1 cellular context compared by ENCODE assay signal in the genomic region with DNA sequence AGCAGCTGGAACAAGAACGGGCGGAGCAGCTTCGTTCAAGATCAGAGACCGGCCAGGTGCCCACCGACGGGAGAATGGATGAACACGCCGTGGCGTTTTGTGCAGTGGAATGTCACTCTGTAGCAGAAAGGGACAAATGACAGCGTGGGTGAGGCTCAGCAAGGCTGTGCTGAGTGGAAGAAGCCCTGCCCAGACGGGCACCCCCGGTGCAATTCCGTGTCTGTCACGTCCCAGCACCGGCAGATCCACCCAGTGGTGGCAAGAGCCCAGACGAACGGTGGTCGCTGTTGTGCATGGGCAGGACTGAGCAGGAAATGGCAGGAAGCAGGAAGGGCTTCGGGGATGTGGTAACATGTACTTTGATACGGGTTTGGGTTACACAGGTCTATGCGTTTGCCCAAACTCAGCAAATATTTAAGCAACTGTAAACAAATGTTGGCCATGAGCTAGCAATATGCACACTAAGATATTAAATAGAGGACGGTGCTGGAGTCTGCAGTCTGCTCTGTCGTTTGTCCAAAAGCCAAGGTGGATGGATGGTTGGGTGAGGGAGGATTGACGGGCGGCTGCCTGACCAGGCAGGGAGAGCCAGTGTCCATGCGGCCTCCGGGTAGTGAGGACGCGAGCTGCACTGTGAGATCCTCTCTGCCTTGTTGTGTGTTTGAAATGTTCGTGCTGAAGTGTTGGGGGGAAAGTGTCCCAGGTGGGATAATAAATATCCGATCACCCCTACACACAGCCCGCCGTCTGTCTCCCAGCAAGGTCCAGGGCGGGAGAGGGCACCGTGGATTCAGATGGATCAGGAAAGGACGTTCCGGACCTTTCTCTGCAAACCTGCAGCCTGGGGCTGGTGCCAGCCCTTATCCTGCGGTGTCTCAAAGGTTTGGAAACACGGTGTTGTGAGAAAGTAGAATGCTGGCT.
TF ChIP-seq lines count a peak whose summit lies in the region.

No MANE protein-coding gene starts in this region.

TF ChIP-seq in HepG2, 621 proteins besides CTCF, POLR2A, EP300 and RAD21 (continues in another document):
- TF ChIP-seq, protein P1, sequence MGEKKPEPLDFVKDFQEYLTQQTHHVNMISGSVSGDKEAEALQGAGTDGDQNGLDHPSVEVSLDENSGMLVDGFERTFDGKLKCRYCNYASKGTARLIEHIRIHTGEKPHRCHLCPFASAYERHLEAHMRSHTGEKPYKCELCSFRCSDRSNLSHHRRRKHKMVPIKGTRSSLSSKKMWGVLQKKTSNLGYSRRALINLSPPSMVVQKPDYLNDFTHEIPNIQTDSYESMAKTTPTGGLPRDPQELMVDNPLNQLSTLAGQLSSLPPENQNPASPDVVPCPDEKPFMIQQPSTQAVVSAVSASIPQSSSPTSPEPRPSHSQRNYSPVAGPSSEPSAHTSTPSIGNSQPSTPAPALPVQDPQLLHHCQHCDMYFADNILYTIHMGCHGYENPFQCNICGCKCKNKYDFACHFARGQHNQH (CRISPR knock-in tag; IDR thresholded peaks at IDR 0.05) = peak; percentile 86
- TF ChIP-seq SMAD3 (CRISPR knock-in tag; IDR thresholded peaks at IDR 0.05) (peak; percentile 70; the same call in 1 of the 2 replicates), THAP11 (CRISPR knock-in tag; IDR thresholded peaks at IDR 0.05) (peak; percentile 80), ZNF367 (CRISPR knock-in tag; IDR thresholded peaks at IDR 0.05; ENCODE audit: borderline replicate concordance) (no peak), THRA (CRISPR knock-in tag; IDR thresholded peaks at IDR 0.05; ENCODE audit: borderline replicate concordance) (peak; percentile 79), U2AF1 (optimal IDR thresholded peaks at IDR 0.05; ENCODE audit: low read depth, low read length) (no peak), KLF9 (CRISPR knock-in tag; IDR thresholded peaks at IDR 0.05; ENCODE audit: low read depth) (no peak), ZMYM2 (CRISPR knock-in tag; IDR thresholded peaks at IDR 0.05) (peak; percentile 69; the same call in 1 of the 2 replicates), SP2 (CRISPR knock-in tag; IDR thresholded peaks at IDR 0.05) (no peak), ZNF235 (CRISPR knock-in tag; IDR thresholded peaks at IDR 0.05; ENCODE audit: borderline replicate concordance) (no peak), ZNF282 (IDR thresholded peaks at IDR 0.05; ENCODE audit: partially characterized antibody) (no peak), ZNF446 (CRISPR knock-in tag; IDR thresholded peaks at IDR 0.05) (no peak), ZSCAN31 (CRISPR knock-in tag; IDR thresholded peaks at IDR 0.05; ENCODE audit: low read depth) (peak; percentile 62), MLXIP (CRISPR knock-in tag; IDR thresholded peaks at IDR 0.05; ENCODE audit: borderline replicate concordance) (no peak), ZNF75D (CRISPR knock-in tag; IDR thresholded peaks at IDR 0.05; ENCODE audit: borderline replicate concordance) (no peak), ZFY (CRISPR knock-in tag; IDR thresholded peaks at IDR 0.05) (peak; percentile 47), THYN1 (CRISPR knock-in tag; IDR thresholded peaks at IDR 0.05; ENCODE audit: borderline replicate concordance, low read depth) (0 out of 2 replicates have a peak, but pooled peaks have one; percentile 68), TIGD3 (CRISPR knock-in tag; IDR thresholded peaks at IDR 0.05; ENCODE audit: borderline replicate concordance) (peak; percentile 74; the same call in 1 of the 2 replicates), ZNF615 (CRISPR knock-in tag; IDR thresholded peaks at IDR 0.05; ENCODE audit: borderline replicate concordance) (no peak), BRD4 (CRISPR knock-in tag; IDR thresholded peaks at IDR 0.05) (peak; percentile 85), GFI1 (CRISPR knock-in tag; IDR thresholded peaks at IDR 0.05; ENCODE audit: borderline replicate concordance) (peak; percentile 85), HINFP (CRISPR knock-in tag; IDR thresholded peaks at IDR 0.05; ENCODE audit: low read depth) (peak; percentile 82; the same call in 1 of the 2 replicates), SP140L (CRISPR knock-in tag; IDR thresholded peaks at IDR 0.05; ENCODE audit: borderline replicate concordance) (no peak), RBFOX2 (IDR thresholded peaks at IDR 0.05; ENCODE audit: low read depth, low read length) (peak; percentile 60; the same call in 1 of the 2 replicates), ZNF569 (CRISPR knock-in tag; IDR thresholded peaks at IDR 0.05; ENCODE audit: borderline replicate concordance) (no peak; the same call in 1 of the 2 replicates), CC2D1A (CRISPR knock-in tag; IDR thresholded peaks at IDR 0.05) (peak; percentile 85; the same call in 1 of the 2 replicates), SKIL (CRISPR knock-in tag; IDR thresholded peaks at IDR 0.05; ENCODE audit: borderline replicate concordance) (peak; percentile 96), ZNF749 (CRISPR knock-in tag; IDR thresholded peaks at IDR 0.05; ENCODE audit: borderline replicate concordance) (peak; percentile 79; the same call in 1 of the 2 replicates), BRCA1 (CRISPR knock-in tag; IDR thresholded peaks at IDR 0.05) (no peak; the same call in 1 of the 2 replicates), PRPF4 (IDR thresholded peaks at IDR 0.05; ENCODE audit: low read depth, low read length, poor library complexity, severe bottlenecking) (no peak), DNMT3B (CRISPR knock-in tag; conservative IDR thresholded peaks at IDR 0.05) (no peak), RBAK (CRISPR knock-in tag; IDR thresholded peaks at IDR 0.05) (peak; percentile 18; the same call in 1 of the 2 replicates), ZNF225 (CRISPR knock-in tag; IDR thresholded peaks at IDR 0.05) (peak; percentile 81; the same call in 1 of the 2 replicates)
- TF ChIP-seq, protein P2, sequence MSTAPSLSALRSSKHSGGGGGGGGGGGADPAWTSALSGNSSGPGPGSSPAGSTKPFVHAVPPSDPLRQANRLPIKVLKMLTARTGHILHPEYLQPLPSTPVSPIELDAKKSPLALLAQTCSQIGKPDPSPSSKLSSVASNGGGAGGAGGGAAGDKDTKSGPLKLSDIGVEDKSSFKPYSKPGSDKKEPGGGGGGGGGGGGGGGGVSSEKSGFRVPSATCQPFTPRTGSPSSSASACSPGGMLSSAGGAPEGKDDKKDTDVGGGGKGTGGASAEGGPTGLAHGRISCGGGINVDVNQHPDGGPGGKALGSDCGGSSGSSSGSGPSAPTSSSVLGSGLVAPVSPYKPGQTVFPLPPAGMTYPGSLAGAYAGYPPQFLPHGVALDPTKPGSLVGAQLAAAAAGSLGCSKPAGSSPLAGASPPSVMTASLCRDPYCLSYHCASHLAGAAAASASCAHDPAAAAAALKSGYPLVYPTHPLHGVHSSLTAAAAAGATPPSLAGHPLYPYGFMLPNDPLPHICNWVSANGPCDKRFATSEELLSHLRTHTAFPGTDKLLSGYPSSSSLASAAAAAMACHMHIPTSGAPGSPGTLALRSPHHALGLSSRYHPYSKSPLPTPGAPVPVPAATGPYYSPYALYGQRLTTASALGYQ (CRISPR knock-in tag; IDR thresholded peaks at IDR 0.05) = peak; percentile 72
- TF ChIP-seq, protein P3, sequence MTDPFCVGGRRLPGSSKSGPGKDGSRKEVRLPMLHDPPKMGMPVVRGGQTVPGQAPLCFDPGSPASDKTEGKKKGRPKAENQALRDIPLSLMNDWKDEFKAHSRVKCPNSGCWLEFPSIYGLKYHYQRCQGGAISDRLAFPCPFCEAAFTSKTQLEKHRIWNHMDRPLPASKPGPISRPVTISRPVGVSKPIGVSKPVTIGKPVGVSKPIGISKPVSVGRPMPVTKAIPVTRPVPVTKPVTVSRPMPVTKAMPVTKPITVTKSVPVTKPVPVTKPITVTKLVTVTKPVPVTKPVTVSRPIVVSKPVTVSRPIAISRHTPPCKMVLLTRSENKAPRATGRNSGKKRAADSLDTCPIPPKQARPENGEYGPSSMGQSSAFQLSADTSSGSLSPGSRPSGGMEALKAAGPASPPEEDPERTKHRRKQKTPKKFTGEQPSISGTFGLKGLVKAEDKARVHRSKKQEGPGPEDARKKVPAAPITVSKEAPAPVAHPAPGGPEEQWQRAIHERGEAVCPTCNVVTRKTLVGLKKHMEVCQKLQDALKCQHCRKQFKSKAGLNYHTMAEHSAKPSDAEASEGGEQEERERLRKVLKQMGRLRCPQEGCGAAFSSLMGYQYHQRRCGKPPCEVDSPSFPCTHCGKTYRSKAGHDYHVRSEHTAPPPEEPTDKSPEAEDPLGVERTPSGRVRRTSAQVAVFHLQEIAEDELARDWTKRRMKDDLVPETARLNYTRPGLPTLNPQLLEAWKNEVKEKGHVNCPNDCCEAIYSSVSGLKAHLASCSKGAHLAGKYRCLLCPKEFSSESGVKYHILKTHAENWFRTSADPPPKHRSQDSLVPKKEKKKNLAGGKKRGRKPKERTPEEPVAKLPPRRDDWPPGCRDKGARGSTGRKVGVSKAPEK (CRISPR knock-in tag; IDR thresholded peaks at IDR 0.05; ENCODE audit: borderline replicate concordance) = peak; percentile 44; the same call in 1 of the 2 replicates
- TF ChIP-seq, protein P4, sequence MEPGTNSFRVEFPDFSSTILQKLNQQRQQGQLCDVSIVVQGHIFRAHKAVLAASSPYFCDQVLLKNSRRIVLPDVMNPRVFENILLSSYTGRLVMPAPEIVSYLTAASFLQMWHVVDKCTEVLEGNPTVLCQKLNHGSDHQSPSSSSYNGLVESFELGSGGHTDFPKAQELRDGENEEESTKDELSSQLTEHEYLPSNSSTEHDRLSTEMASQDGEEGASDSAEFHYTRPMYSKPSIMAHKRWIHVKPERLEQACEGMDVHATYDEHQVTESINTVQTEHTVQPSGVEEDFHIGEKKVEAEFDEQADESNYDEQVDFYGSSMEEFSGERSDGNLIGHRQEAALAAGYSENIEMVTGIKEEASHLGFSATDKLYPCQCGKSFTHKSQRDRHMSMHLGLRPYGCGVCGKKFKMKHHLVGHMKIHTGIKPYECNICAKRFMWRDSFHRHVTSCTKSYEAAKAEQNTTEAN (CRISPR knock-in tag; conservative IDR thresholded peaks at IDR 0.05) = peak; percentile 86; the same call in 1 of the 2 replicates
- TF ChIP-seq, protein P5, sequence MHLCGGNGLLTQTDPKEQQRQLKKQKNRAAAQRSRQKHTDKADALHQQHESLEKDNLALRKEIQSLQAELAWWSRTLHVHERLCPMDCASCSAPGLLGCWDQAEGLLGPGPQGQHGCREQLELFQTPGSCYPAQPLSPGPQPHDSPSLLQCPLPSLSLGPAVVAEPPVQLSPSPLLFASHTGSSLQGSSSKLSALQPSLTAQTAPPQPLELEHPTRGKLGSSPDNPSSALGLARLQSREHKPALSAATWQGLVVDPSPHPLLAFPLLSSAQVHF (CRISPR knock-in tag; IDR thresholded peaks at IDR 0.05) = peak; percentile 88; the same call in 1 of the 2 replicates
